Comparison of ENCODE assay signal across 31 cellular contexts in the genomic region with DNA sequence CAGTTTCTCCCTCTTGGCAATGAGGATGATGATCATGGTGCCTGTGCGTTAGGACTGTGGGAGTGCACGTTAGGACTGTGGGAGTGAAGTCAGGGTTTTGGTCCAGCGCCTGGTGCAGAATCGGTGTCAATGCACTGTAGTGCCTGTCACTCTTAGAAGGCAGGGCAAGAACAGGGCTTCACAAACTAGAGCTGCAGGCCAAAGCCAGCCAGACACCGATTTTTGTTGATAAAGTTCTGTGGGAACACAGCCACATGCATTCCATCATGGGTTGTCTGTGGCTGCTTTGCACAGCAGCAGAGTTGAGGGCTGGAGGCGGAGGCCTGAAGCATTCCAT.
"Had no signal": no experiment of that assay in that cellular context is flagged by ENCODE, and none has a peak within 500 bp of the region (broad histone marks: within the 10 kb centered on the region; RNA-seq: fewer than 3 reads in every experiment).

No MANE protein-coding gene starts in this region.

- H3K9me3 ChIP-seq: adrenal gland, mucosa of descending colon, ovary, suprapubic skin, tibial nerve had no signal

- ATAC-seq: activated T-cell treated with anti-CD3 and anti-CD28 coated beads, Interleukin-2, amount 50 U/mL, for 72 hours; effector memory CD8-positive, alpha-beta T cell; left colon; mucosa of descending colon; stimulated activated memory B cell treated with anti-CD40 and anti-IgM and Interleukin-4, amounts not matched to agents 10 μg/mL and 1 μg/mL and 100 μg/mL, for 72 hours had no signal

- DNase-seq: activated CD4-positive, alpha-beta T cell treated with anti-CD3 and anti-CD28 coated beads for 4 hours; activated CD4-positive, alpha-beta T cell treated with anti-CD3 and anti-CD28 coated beads, Interleukin-2, amount 50 U/mL, for 4 hours; activated naive CD4-positive, alpha-beta T cell treated with anti-CD3 and anti-CD28 coated beads for 36 hours; activated naive CD8-positive, alpha-beta T cell treated with anti-CD3 and anti-CD28 coated beads for 36 hours; activated T-cell treated with anti-CD3 and anti-CD28 coated beads for 4 hours; activated T-cell treated with anti-CD3 and anti-CD28 coated beads, Interleukin-2, amount 50 U/mL, for 72 hours; aorta; caudate nucleus; cortex of kidney; effector memory CD8-positive, alpha-beta T cell; head of caudate nucleus; hypothalamus; immature natural killer cell; kidney; left colon; mucosa of descending colon; ovary; stimulated activated CD4-positive, alpha-beta T cell treated with anti-CD3 and anti-CD28 coated beads, Interleukin-1b, Interleukin-23, amount 100 ng/mL, for 48 hours; stimulated activated CD4-positive, alpha-beta T cell treated with anti-CD3 and anti-CD28 coated beads, Interleukin-4, amount 100 ng/mL, for 4 hours; stimulated activated CD8-positive, alpha-beta memory T cell treated with anti-CD3 and anti-CD28 coated beads, Interleukin-4, amount 100 ng/mL, for 48 hours; SW 1271; T-helper 9 cell had no signal

- H3K4me1 ChIP-seq: adrenal gland, suprapubic skin, tibial nerve had no signal

- H3K27me3 ChIP-seq: adrenal gland, ovary, tibial nerve had no signal

- H3K36me3 ChIP-seq: adrenal gland, ovary had no signal

- H3K4me2 ChIP-seq: smooth muscle cell had no signal

- H3K4me3 ChIP-seq: adrenal gland, lung, mucosa of descending colon, ovary, smooth muscle cell, suprapubic skin, tibial nerve had no signal

- H3K27ac ChIP-seq: adrenal gland, ovary, suprapubic skin, tibial nerve, VCaP had no signal

- FAIRE-seq: endothelial cell of umbilical vein, kidney, TTC549 had no signal
